Comparison of ENCODE assay signal across 32 cellular contexts in genomic region chr16:80375513-80375912, GRCh38.
"Had no signal": no experiment of that assay in that cellular context is flagged by ENCODE, and none has a peak within 500 bp of the region (broad histone marks: within the 10 kb centered on the region; RNA-seq: fewer than 3 reads in every experiment).

No MANE protein-coding gene starts in this region.

- ATAC-seq: activated naive CD4-positive, alpha-beta T cell treated with anti-CD3 and anti-CD28 coated beads, Interleukin-2, amount 50 U/mL, for 72 hours; activated naive CD8-positive, alpha-beta T cell treated with anti-CD3 and anti-CD28 coated beads, Interleukin-2, amount 50 U/mL, for 24 hours; activated T-cell treated with anti-CD3 and anti-CD28 coated beads, Interleukin-2, amount 50 U/mL, for 4 hours; activated T-cell treated with anti-CD3 and anti-CD28 coated beads, Interleukin-2, amount 50 U/mL, for 72 hours; activated T-helper 17 cell treated with anti-CD3 and anti-CD28 coated beads, Interleukin-2, amount 50 U/mL, for 72 hours had no signal

- H3K9me3 ChIP-seq: adrenal gland, ascending aorta, breast epithelium had no signal

- H3K27ac ChIP-seq: adrenal gland, ascending aorta, brain microvascular endothelial cell, breast epithelium, cardiac muscle cell had no signal

- H3K36me3 ChIP-seq: adrenal gland, ascending aorta, brain microvascular endothelial cell, breast epithelium, cardiac muscle cell had no signal

- H3K4me1 ChIP-seq: adrenal gland, ascending aorta, breast epithelium had no signal

- H3K27me3 ChIP-seq: adrenal gland, ascending aorta, brain microvascular endothelial cell, breast epithelium had no signal

- FAIRE-seq: astrocyte had no signal

- DNase-seq: activated effector memory CD4-positive, alpha-beta T cell treated with anti-CD3 and anti-CD28 coated beads, Interleukin-2, amount 50 U/mL, for 16 hours; activated effector memory CD4-positive, alpha-beta T cell treated with Interleukin-2 at 50 U/mL for 16 hours; activated gamma-delta T cell; activated gamma-delta T cell treated with Interleukin-2 at 50 U/mL for 16 hours; activated naive CD4-positive, alpha-beta T cell; activated naive CD4-positive, alpha-beta T cell treated with anti-CD3 and anti-CD28 coated beads for 36 hours; activated naive CD4-positive, alpha-beta T cell treated with anti-CD3 and anti-CD28 coated beads, Interleukin-2, amount 10 ng/mL, durations not matched to agents 7 days and 5 days; activated naive CD4-positive, alpha-beta T cell treated with anti-CD3 and anti-CD28 coated beads, Interleukin-2, amount 50 U/mL, for 16 hours; activated naive CD4-positive, alpha-beta T cell treated with Interleukin-2 at 50 U/mL for 16 hours; activated naive CD8-positive, alpha-beta T cell treated with anti-CD3 and anti-CD28 coated beads for 36 hours; activated naive CD8-positive, alpha-beta T cell treated with anti-CD3 and anti-CD28 coated beads, Interleukin-2, amount 10 ng/mL, durations not matched to agents 7 days and 5 days; activated naive CD8-positive, alpha-beta T cell treated with anti-CD3 and anti-CD28 coated beads, Interleukin-2, amount 50 U/mL, for 24 hours; activated T-cell treated with anti-CD3 and anti-CD28 coated beads, Interleukin-2, amount 50 U/mL, for 1 hour; activated T-cell treated with anti-CD3 and anti-CD28 coated beads, Interleukin-2, amount 50 U/mL, for 24 hours; activated T-cell treated with anti-CD3 and anti-CD28 coated beads, Interleukin-2, amount 50 U/mL, for 4 hours; activated T-cell treated with anti-CD3 and anti-CD28 coated beads, Interleukin-2, amount 50 U/mL, for 48 hours; activated T-cell treated with anti-CD3 and anti-CD28 coated beads, Interleukin-2, amount 50 U/mL, for 72 hours; adrenal gland; amniotic stem cell; amygdala; anterior cingulate cortex; aorta; brain microvascular endothelial cell; caudate nucleus; central memory CD4-positive, alpha-beta T cell; cerebellar nuclear complex had no signal

- H3K4me3 ChIP-seq: adrenal gland, ascending aorta, breast epithelium, cardiac muscle cell had no signal
